Comparison of ENCODE assay signal across 10 cellular contexts in the genomic region with DNA sequence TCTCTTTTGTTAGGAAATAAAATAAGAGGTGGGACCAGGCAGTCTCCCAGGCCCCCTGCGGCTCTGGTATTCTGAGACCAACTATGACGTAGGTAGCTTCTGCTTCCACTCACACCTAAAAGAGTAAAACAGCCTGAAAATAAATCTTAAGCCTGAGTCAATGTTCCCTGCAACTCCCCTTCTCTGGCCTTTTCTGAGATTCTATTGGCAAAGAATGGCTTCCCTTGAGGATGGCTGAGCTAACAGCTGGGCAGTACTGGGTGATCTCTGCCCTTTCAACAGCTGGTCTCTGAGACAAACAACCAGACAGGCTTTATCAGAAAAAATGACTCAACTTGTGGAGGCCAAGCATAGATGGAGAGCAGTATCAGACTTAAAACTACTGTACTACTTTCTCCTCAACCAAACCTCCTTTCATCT. TPM values are rescaled to one million over a fixed set of nuclear protein-coding genes. Genes with fewer than 3 reads are reported as not detected.
A peak's percentile ranks its signal among the peaks of the same experiment; 100 is the strongest.
DNase-seq lines count a peak whose midpoint lies in the region; ATAC-seq, FAIRE-seq and TF ChIP-seq lines count a peak whose summit lies in the region.
"Had no signal": no experiment of that assay in that cellular context is flagged by ENCODE, and none has a peak within 500 bp of the region (broad histone marks: within the 10 kb centered on the region; RNA-seq: fewer than 3 reads in every experiment).

No MANE protein-coding gene starts in this region.

- TF ChIP-seq CTCF in mucosa of descending colon (IDR thresholded peaks at IDR 0.05) (no peak), tibial nerve (IDR thresholded peaks at IDR 0.05) (no peak)

- TF ChIP-seq POLR2A in erythroblast (IDR thresholded peaks at IDR 0.05; ENCODE audit: low read length): no peak
- TF ChIP-seq POLR2A in tibial nerve (IDR thresholded peaks at IDR 0.05): no peak

- FAIRE-seq in urothelium cell line (lab: Jason Lieb, UNC): no peak
- FAIRE-seq: G401.6, islet of Langerhans had no signal

- 55% methylated on average over 2 of the region's 2 CpGs for WGBS in tibial nerve, 2 donors

- intact Hi-C loops in mucosa of descending colon (cut with DNase I, micrococcal nuclease): no loop called here

- peak overlapping the region; percentile 2 to 81 (median 46) for H3K27ac ChIP-seq in tibial nerve

- H3K9me3 ChIP-seq in mucosa of descending colon (no peaks in the 10 kb centered on the region), tibial nerve (no peaks in the 10 kb centered on the region)

- TF ChIP-seq EP300 in tibial nerve (IDR thresholded peaks at IDR 0.05): peak in 1 of 2 donors; percentile 93

- H3K4me1 ChIP-seq in mucosa of descending colon (ENCODE audit: low read depth): peaks cover 11% of the 10 kb centered on the region
- peaks cover 0 to 76% (median 28%) of the 10 kb centered on the region in 4 donors for H3K4me1 ChIP-seq in tibial nerve

- ATAC-seq in mucosa of descending colon: peak; percentile 51

- DNase-seq in NCI-H226 (peak; percentile 42), erythroblast (lab: John Stamatoyannopoulos, UW) (peak; percentile 43 to 61), mucosa of descending colon (no peak), tibial nerve (ENCODE audit: low spot score in 2 of 2) (peak in 1 of 2 donors; percentile 81), amygdala (lab: John Stamatoyannopoulos, UW) (no peak), urothelium cell line (ENCODE audit: low spot score) (no peak)
- DNase-seq in stimulated activated CD4-positive, alpha-beta T cell treated with anti-CD3 and anti-CD28 coated beads, Interleukin-2, amount 100 ng/mL, for 48 hours: no peak
- DNase-seq: activated CD4-positive, alpha-beta T cell treated with anti-CD3 and anti-CD28 coated beads, Interleukin-2, amount 50 U/mL, for 48 hours had no signal

- H3K4me3 ChIP-seq in mucosa of descending colon (no peak overlapping the region), tibial nerve (no peak overlapping the region)

- H3K27me3 ChIP-seq in tibial nerve: no peaks in the 10 kb centered on the region

- H3K36me3 ChIP-seq in mucosa of descending colon (ENCODE audit: low read depth) (no peaks in the 10 kb centered on the region), tibial nerve (no peaks in the 10 kb centered on the region)

RNA-seq across cellular contexts. Expression of gene CREB3L2, which starts 58.7 kb away (rescaled TPM):
- 10 to 100 TPM; 15.8 to 54.3 (median 40.6) TPM for total RNA-seq in mucosa of descending colon
- 10 to 100 TPM; 43.5 to 73.0 (median 51.2) TPM for total RNA-seq in tibial nerve

Comparison
In these comparisons a context has a peak if more than half of its experiments do, and no peak if none do; other contexts are left out.
1. DNase-seq: peak in NCI-H226 (single experiment) and erythroblast (2 of 2); none in mucosa of descending colon (0 of 3), amygdala (0 of 56), stimulated activated CD4-positive, alpha-beta T cell treated with anti-CD3 and anti-CD28 coated beads, Interleukin-2, amount 100 ng/mL, for 48 hours (0 of 2) and urothelium cell line (single experiment).